1 cellular context compared by ENCODE assay signal in genomic region chr1:6463120-6463412, GRCh38.
TF ChIP-seq lines count a peak whose summit lies in the region.

No MANE protein-coding gene starts in this region.

TF ChIP-seq in Ishikawa, 13 proteins besides CTCF, POLR2A, EP300 and RAD21:
- TF ChIP-seq NFIC (IDR thresholded peaks at IDR 0.05) = no peak
- no peak for TF ChIP-seq EGR1 (IDR thresholded peaks at IDR 0.05)
- TF ChIP-seq REST (IDR thresholded peaks at IDR 0.05; ENCODE audit: low read depth) = no peak
- no peak for TF ChIP-seq TAF1 (IDR thresholded peaks at IDR 0.05; ENCODE audit: low read depth)
- TF ChIP-seq TEAD4 (IDR thresholded peaks at IDR 0.05) = peak; percentile 12; the same call in 1 of the 2 replicates
- no peak for TF ChIP-seq TCF12 (IDR thresholded peaks at IDR 0.05; ENCODE audit: low read depth)
- no peak for TF ChIP-seq CREB1 (IDR thresholded peaks at IDR 0.05; ENCODE audit: low read depth)
TF ChIP-seq in Ishikawa: peak in this region for 1.
